9 cellular contexts compared by ENCODE assay signal in genomic region chr6:31551371-31551770, GRCh38. TPM values are rescaled to one million over a fixed set of nuclear protein-coding genes. Genes with fewer than 3 reads are reported as not detected.
A peak's percentile ranks its signal among the peaks of the same experiment; 100 is the strongest.
DNase-seq lines count a peak whose midpoint lies in the region; ATAC-seq, FAIRE-seq and TF ChIP-seq lines count a peak whose summit lies in the region.
"Not testable (repeated sequence)": the region's sequence is repeated elsewhere in the genome, so short reads cannot be mapped to it uniquely, and the experiment has no call there.
"Had no signal": no experiment of that assay in that cellular context is flagged by ENCODE, and none has a peak within 500 bp of the region (broad histone marks: within the 10 kb centered on the region; RNA-seq: fewer than 3 reads in every experiment).

No MANE protein-coding gene starts in this region.

- POLR2A ChIA-PET in HepG2 (lab: Yijun Ruan, JAX): interaction anchor here (1.2 kb wide), 1 partner anchor 100 kb away, joined by 3 read pairs; no protein-coding TSS in a partner anchor

- not testable (repeated sequence) for H3K27ac ChIP-seq in HepG2 (ENCODE audit: extremely low read length, insufficient read depth, low read length)

- H3K36me3 ChIP-seq in HepG2 (replicated peaks in 1 of 2; ENCODE audit: control insufficient read depth in 1 of 2, insufficient read depth in 2 of 2, low read length in 2 of 2): peaks cover 6 to 26% of the 10 kb centered on the region in 2 experiments

- not testable (repeated sequence) for TF ChIP-seq EP300 in HepG2 (IDR thresholded peaks at IDR 0.05; ENCODE audit: low read depth in 2 of 2, low read length in 2 of 2); HepG2 (CRISPR knock-in tag; IDR thresholded peaks at IDR 0.05; ENCODE audit: borderline replicate concordance)

- intact Hi-C loops in activated T-helper 2 cell treated with anti-CD3 and anti-CD28 coated beads, Interferon-gamma antibody, Interleukin-2, Interleukin-4, amounts not matched to agents 10 μg/mL and 5 μg/mL and 100 μg/mL, durations not matched to agents 14 hours and 24 hours and 36 hours (cut with micrococcal nuclease): loop anchor here (1.0 kb wide), 2 partner anchors 30 to 47 kb away; no protein-coding TSS in a partner anchor
- intact Hi-C loops in HepG2 (cut with micrococcal nuclease; ENCODE audit: unreplicated experiment): loop anchor here (1.0 kb wide), 1 partner anchor 46 kb away; no protein-coding TSS in a partner anchor

- not testable (repeated sequence) for BruUV-seq in HepG2 (replicated peaks; lab: Mats Ljungman, UMichigan)

- not testable (repeated sequence) for H3K4me3 ChIP-seq in HepG2 (replicated peaks in 1 of 3; ENCODE audit: insufficient read depth in 1 of 3, low read depth in 2 of 3, low read length in 3 of 3)

- not testable (repeated sequence) for TF ChIP-seq POLR2A in HepG2 (IDR thresholded peaks at IDR 0.05; ENCODE audit: insufficient read depth in 1 of 2, low read depth in 2 of 2, low read length in 2 of 2)

- not testable (repeated sequence) for H3K27ac Mint-ChIP-seq in T-helper 2 cell treated with Interferon-gamma antibody and Interleukin-4, amounts not matched to agents 5 μg/mL and 100 μg/mL, for 36 hours; activated T-helper 2 cell treated with anti-CD3 and anti-CD28 coated beads, Interferon-gamma antibody, Interleukin-2, Interleukin-4, amounts not matched to agents 10 μg/mL and 5 μg/mL and 100 μg/mL, durations not matched to agents 14 hours and 24 hours and 36 hours; effector memory CD8-positive, alpha-beta T cell

- WGBS in HepG2 (ENCODE audit: low lambda C conversion rate): 96% methylated on average over 5 of the region's 5 CpGs

- H3K4me1 Mint-ChIP-seq in T-helper 2 cell treated with Interferon-gamma antibody and Interleukin-4, amounts not matched to agents 5 μg/mL and 100 μg/mL, for 36 hours (ENCODE audit: low read depth): peaks cover 30% of the 10 kb centered on the region
- peaks cover 25% of the 10 kb centered on the region for H3K4me1 Mint-ChIP-seq in activated T-helper 2 cell treated with anti-CD3 and anti-CD28 coated beads, Interferon-gamma antibody, Interleukin-2, Interleukin-4, amounts not matched to agents 10 μg/mL and 5 μg/mL and 100 μg/mL, durations not matched to agents 14 hours and 24 hours and 36 hours (ENCODE audit: low read depth)
- H3K4me1 Mint-ChIP-seq in effector memory CD8-positive, alpha-beta T cell (ENCODE audit: low read depth in 2 of 2): peaks cover 19 to 28% of the 10 kb centered on the region in 2 donors

- not testable (repeated sequence) for H3K27me3 ChIP-seq in HepG2 (ENCODE audit: control insufficient read depth in 1 of 2, insufficient read depth in 2 of 2, low read length in 2 of 2)

- DNase-seq in Ammon's horn (ENCODE audit: low spot score) (peak; percentile 73), GM13976 (ENCODE audit: low spot score) (peak; percentile 69), NCI-H2227 (lab: John Stamatoyannopoulos, UW; ENCODE audit: unreplicated experiment) (peak; percentile 30)
- peak; percentile 51 for DNase-seq in T-helper 2 cell treated with Interferon-gamma antibody and Interleukin-4, amounts not matched to agents 5 μg/mL and 100 μg/mL, for 36 hours (ENCODE audit: low spot score)
- peak; percentile 51 for DNase-seq in activated T-helper 2 cell treated with anti-CD3 and anti-CD28 coated beads, Interferon-gamma antibody, Interleukin-2, Interleukin-4, amounts not matched to agents 10 μg/mL and 5 μg/mL and 100 μg/mL, durations not matched to agents 14 hours and 24 hours and 36 hours (ENCODE audit: low spot score)
- DNase-seq in effector memory CD8-positive, alpha-beta T cell: peak; percentile 57 to 65 (median 58)
- not testable (repeated sequence) for DNase-seq in HepG2 (ENCODE audit: low spot score)
- peak; percentile 66 for DNase-seq in stimulated activated CD4-positive, alpha-beta T cell treated with anti-CD3 and anti-CD28 coated beads, Interleukin-1b, Interleukin-23, amount 100 ng/mL, for 48 hours

- peaks cover 17% of the 10 kb centered on the region for H3K36me3 Mint-ChIP-seq in T-helper 2 cell treated with Interferon-gamma antibody and Interleukin-4, amounts not matched to agents 5 μg/mL and 100 μg/mL, for 36 hours (ENCODE audit: low read depth)
- H3K36me3 Mint-ChIP-seq in activated T-helper 2 cell treated with anti-CD3 and anti-CD28 coated beads, Interferon-gamma antibody, Interleukin-2, Interleukin-4, amounts not matched to agents 10 μg/mL and 5 μg/mL and 100 μg/mL, durations not matched to agents 14 hours and 24 hours and 36 hours (ENCODE audit: low read depth): peaks cover 25% of the 10 kb centered on the region
- H3K36me3 Mint-ChIP-seq in effector memory CD8-positive, alpha-beta T cell (ENCODE audit: insufficient read depth): peaks cover 16% of the 10 kb centered on the region

- H3K9me3 Mint-ChIP-seq in T-helper 2 cell treated with Interferon-gamma antibody and Interleukin-4, amounts not matched to agents 5 μg/mL and 100 μg/mL, for 36 hours; activated T-helper 2 cell treated with anti-CD3 and anti-CD28 coated beads, Interferon-gamma antibody, Interleukin-2, Interleukin-4, amounts not matched to agents 10 μg/mL and 5 μg/mL and 100 μg/mL, durations not matched to agents 14 hours and 24 hours and 36 hours; effector memory CD8-positive, alpha-beta T cell: not testable (repeated sequence)

- not testable (repeated sequence) for H3K9ac ChIP-seq in HepG2 (ENCODE audit: insufficient read depth, low read depth, low read length)

- H3K79me2 ChIP-seq in HepG2 (ENCODE audit: insufficient read depth, low read length): not testable (repeated sequence)

- peaks cover 22% of the 10 kb centered on the region for H3K4me1 ChIP-seq in HepG2 (ENCODE audit: insufficient read depth, low read length)

- peak; percentile 84 for TF ChIP-seq CTCF in GM13976 (IDR thresholded peaks at IDR 0.05; ENCODE audit: borderline replicate concordance, control extremely low read depth, extremely low read depth, insufficient read depth, missing control alignments)
- TF ChIP-seq CTCF in HepG2 (CRISPR knock-in tag; IDR thresholded peaks at IDR 0.05): peak; percentile 73

- not testable (repeated sequence) for H2AFZ ChIP-seq in HepG2 (ENCODE audit: low read length)

- not testable (repeated sequence) for H3K4me2 ChIP-seq in HepG2 (ENCODE audit: low read depth, low read length)

- in situ Hi-C loops in GM13976 (cut with MboI; ENCODE audit: low sequenced_read_pairs, unreplicated experiment); HepG2 (cut with HindIII; ENCODE audit: extremely low pct_ligation_motif_present, low pct_unique_long_range_greater_than_20kb): not testable (repeated sequence)

- CTCF ChIA-PET in HepG2 (lab: Yijun Ruan, JAX; ENCODE audit: low intra/inter-chr PET ratio, low total read pairs): interaction anchor here (0.9 to 1.3 kb wide), 3 partner anchors 30 to 47 kb away, joined by 4 to 9 read pairs (median 5); no protein-coding TSS in a partner anchor

- FAIRE-seq in HepG2 (lab: Jason Lieb, UNC): not testable (repeated sequence)

- H3K9me3 ChIP-seq in HepG2 (ENCODE audit: low read length): not testable (repeated sequence)

- 0 out of 2 replicates have a peak, but pooled peaks have one; percentile 36 for TF ChIP-seq RAD21 in HepG2 (CRISPR knock-in tag; IDR thresholded peaks at IDR 0.05)

- H3K27me3 Mint-ChIP-seq in T-helper 2 cell treated with Interferon-gamma antibody and Interleukin-4, amounts not matched to agents 5 μg/mL and 100 μg/mL, for 36 hours (ENCODE audit: low read depth); activated T-helper 2 cell treated with anti-CD3 and anti-CD28 coated beads, Interferon-gamma antibody, Interleukin-2, Interleukin-4, amounts not matched to agents 10 μg/mL and 5 μg/mL and 100 μg/mL, durations not matched to agents 14 hours and 24 hours and 36 hours (ENCODE audit: low read depth); effector memory CD8-positive, alpha-beta T cell: not testable (repeated sequence)

- H3K4me3 Mint-ChIP-seq in T-helper 2 cell treated with Interferon-gamma antibody and Interleukin-4, amounts not matched to agents 5 μg/mL and 100 μg/mL, for 36 hours: peak overlapping the region; percentile 49
- H3K4me3 Mint-ChIP-seq in activated T-helper 2 cell treated with anti-CD3 and anti-CD28 coated beads, Interferon-gamma antibody, Interleukin-2, Interleukin-4, amounts not matched to agents 10 μg/mL and 5 μg/mL and 100 μg/mL, durations not matched to agents 14 hours and 24 hours and 36 hours (ENCODE audit: low read depth); effector memory CD8-positive, alpha-beta T cell: not testable (repeated sequence)

- H4K20me1 ChIP-seq in HepG2 (ENCODE audit: insufficient read depth, low read length): not testable (repeated sequence)

- ATAC-seq in effector memory CD8-positive, alpha-beta T cell (replicated peaks): peak; percentile 12
- not testable (repeated sequence) for ATAC-seq in HepG2

RNA-seq across cellular contexts. Expression of gene NFKBIL1, which starts 4.0 kb away (rescaled TPM):
- total RNA-seq in activated T-helper 2 cell treated with anti-CD3 and anti-CD28 coated beads, Interferon-gamma antibody, Interleukin-2, Interleukin-4, amounts not matched to agents 10 μg/mL and 5 μg/mL and 100 μg/mL, durations not matched to agents 14 hours and 24 hours and 36 hours: 15.7 and 17.6 TPM in 2 replicates
- 13.9 and 19.5 TPM in 2 replicates for total RNA-seq in HepG2 (2016; rRNA removed; fragmentation: Illumina TruSeq; extraction: Trizol)
- 18.2 and 19.6 TPM in 2 replicates for total RNA-seq in HepG2 (2016; cell fraction: cytosol; rRNA removed; fragmentation: Illumina TruSeq; extraction: Trizol; ENCODE audit: low read depth)
- 16.9 and 19.7 TPM in 2 replicates for total RNA-seq in HepG2 (2016; cell fraction: insoluble cytoplasmic fraction; rRNA removed; fragmentation: Illumina TruSeq; extraction: Trizol)
- total RNA-seq in HepG2 (2016; cell fraction: membrane; rRNA removed; fragmentation: Illumina TruSeq; extraction: Trizol): 24.8 and 27.5 TPM in 2 replicates
- total RNA-seq in HepG2 (2016; cell fraction: nucleus; rRNA removed; fragmentation: Illumina TruSeq; extraction: Trizol): 11.6 and 12.4 TPM in 2 replicates
- 9.7 and 13.7 TPM in 2 replicates for polyA plus RNA-seq in HepG2 (2011; rRNA removed)
- polyA plus RNA-seq in HepG2 (2011; cell fraction: cytosol; rRNA removed): 13.1 and 20.6 TPM in 2 replicates
- polyA plus RNA-seq in HepG2 (2011; cell fraction: nucleus; rRNA removed): 18.8 and 23.1 TPM in 2 replicates
- 11.6 and 15.0 TPM in 2 replicates for polyA plus RNA-seq in HepG2 (2012)
- 19.6 and 20.1 TPM in 2 replicates for polyA plus RNA-seq in HepG2 (2016; cell fraction: cytosol; fragmentation: Illumina TruSeq; extraction: Trizol; ENCODE audit: low read depth)
- polyA plus RNA-seq in HepG2 (2016; cell fraction: insoluble cytoplasmic fraction; fragmentation: Illumina TruSeq; extraction: Trizol; ENCODE audit: low read depth): 16.2 and 18.3 TPM in 2 replicates
- polyA plus RNA-seq in HepG2 (2016; cell fraction: membrane; fragmentation: Illumina TruSeq; extraction: Trizol; ENCODE audit: low read depth): 21.4 and 23.3 TPM in 2 replicates
- 16.4 and 17.5 TPM in 2 replicates for polyA plus RNA-seq in HepG2 (2016; cell fraction: nucleus; fragmentation: Illumina TruSeq; extraction: Trizol; ENCODE audit: insufficient read depth, low read depth)
- polyA minus RNA-seq in HepG2 (2011; rRNA and poly(A)+ RNA removed; ENCODE audit: low replicate concordance): 7.5 and 37.6 TPM in 2 replicates
- 9.1 and 9.4 TPM in 2 replicates for polyA minus RNA-seq in HepG2 (2011; cell fraction: cytosol; rRNA and poly(A)+ RNA removed)
- polyA minus RNA-seq in HepG2 (2011; cell fraction: nucleus; rRNA and poly(A)+ RNA removed): 8.3 and 8.9 TPM in 2 replicates

RNA-seq across cellular contexts. Expression of gene ATP6V1G2, which starts 5.0 kb away (rescaled TPM):
- 0.69 and 0.82 TPM in 2 replicates for total RNA-seq in activated T-helper 2 cell treated with anti-CD3 and anti-CD28 coated beads, Interferon-gamma antibody, Interleukin-2, Interleukin-4, amounts not matched to agents 10 μg/mL and 5 μg/mL and 100 μg/mL, durations not matched to agents 14 hours and 24 hours and 36 hours
- 0.27 TPM in 1 of 2 replicates, not detected in the other for total RNA-seq in HepG2 (2016; rRNA removed; fragmentation: Illumina TruSeq; extraction: Trizol)
- not detected in 2 replicates for total RNA-seq in HepG2 (2016; cell fraction: cytosol; rRNA removed; fragmentation: Illumina TruSeq; extraction: Trizol; ENCODE audit: low read depth)
- 0.25 and 0.35 TPM in 2 replicates for total RNA-seq in HepG2 (2016; cell fraction: insoluble cytoplasmic fraction; rRNA removed; fragmentation: Illumina TruSeq; extraction: Trizol)
- 0.15 TPM in 1 of 2 replicates, not detected in the other for total RNA-seq in HepG2 (2016; cell fraction: membrane; rRNA removed; fragmentation: Illumina TruSeq; extraction: Trizol)
- total RNA-seq in HepG2 (2016; cell fraction: nucleus; rRNA removed; fragmentation: Illumina TruSeq; extraction: Trizol): 0.50 TPM in 1 of 2 replicates, not detected in the other
- 0.83 and 1.2 TPM in 2 replicates for polyA plus RNA-seq in HepG2 (2011; rRNA removed)
- 0.35 and 0.47 TPM in 2 replicates for polyA plus RNA-seq in HepG2 (2011; cell fraction: cytosol; rRNA removed)
- polyA plus RNA-seq in HepG2 (2011; cell fraction: nucleus; rRNA removed): 1.1 and 2.1 TPM in 2 replicates
- polyA plus RNA-seq in HepG2 (2012): 0.87 and 1.0 TPM in 2 replicates
- polyA plus RNA-seq in HepG2 (2016; cell fraction: cytosol; fragmentation: Illumina TruSeq; extraction: Trizol; ENCODE audit: low read depth): 0.10 and 0.18 TPM in 2 replicates
- 0.52 and 0.60 TPM in 2 replicates for polyA plus RNA-seq in HepG2 (2016; cell fraction: insoluble cytoplasmic fraction; fragmentation: Illumina TruSeq; extraction: Trizol; ENCODE audit: low read depth)
- polyA plus RNA-seq in HepG2 (2016; cell fraction: membrane; fragmentation: Illumina TruSeq; extraction: Trizol; ENCODE audit: low read depth): 0.19 and 0.40 TPM in 2 replicates
- 0.81 and 0.89 TPM in 2 replicates for polyA plus RNA-seq in HepG2 (2016; cell fraction: nucleus; fragmentation: Illumina TruSeq; extraction: Trizol; ENCODE audit: insufficient read depth, low read depth)
- polyA minus RNA-seq in HepG2 (2011; rRNA and poly(A)+ RNA removed; ENCODE audit: low replicate concordance): 0.19 TPM in 1 of 2 replicates, not detected in the other
- polyA minus RNA-seq in HepG2 (2011; cell fraction: cytosol; rRNA and poly(A)+ RNA removed): not detected in 2 replicates
- 0.52 and 1.2 TPM in 2 replicates for polyA minus RNA-seq in HepG2 (2011; cell fraction: nucleus; rRNA and poly(A)+ RNA removed)

RNA-seq across cellular contexts. Expression of gene DDX39B, which starts 9.6 kb away (rescaled TPM):
- 579 and 583 TPM in 2 replicates for total RNA-seq in activated T-helper 2 cell treated with anti-CD3 and anti-CD28 coated beads, Interferon-gamma antibody, Interleukin-2, Interleukin-4, amounts not matched to agents 10 μg/mL and 5 μg/mL and 100 μg/mL, durations not matched to agents 14 hours and 24 hours and 36 hours
- total RNA-seq in HepG2 (2016; rRNA removed; fragmentation: Illumina TruSeq; extraction: Trizol): 570 and 737 TPM in 2 replicates
- total RNA-seq in HepG2 (2016; cell fraction: cytosol; rRNA removed; fragmentation: Illumina TruSeq; extraction: Trizol; ENCODE audit: low read depth): 100 and 118 TPM in 2 replicates
- total RNA-seq in HepG2 (2016; cell fraction: insoluble cytoplasmic fraction; rRNA removed; fragmentation: Illumina TruSeq; extraction: Trizol): 551 and 741 TPM in 2 replicates
- 185 and 202 TPM in 2 replicates for total RNA-seq in HepG2 (2016; cell fraction: membrane; rRNA removed; fragmentation: Illumina TruSeq; extraction: Trizol)
- 358 and 385 TPM in 2 replicates for total RNA-seq in HepG2 (2016; cell fraction: nucleus; rRNA removed; fragmentation: Illumina TruSeq; extraction: Trizol)
- 650 and 678 TPM in 2 replicates for polyA plus RNA-seq in HepG2 (2011; rRNA removed)
- polyA plus RNA-seq in HepG2 (2011; cell fraction: cytosol; rRNA removed): 412 and 551 TPM in 2 replicates
- 1,695 and 1,727 TPM in 2 replicates for polyA plus RNA-seq in HepG2 (2011; cell fraction: nucleus; rRNA removed)
- polyA plus RNA-seq in HepG2 (2012): 442 and 447 TPM in 2 replicates
- polyA plus RNA-seq in HepG2 (2016; cell fraction: cytosol; fragmentation: Illumina TruSeq; extraction: Trizol; ENCODE audit: low read depth): 114 and 121 TPM in 2 replicates
- polyA plus RNA-seq in HepG2 (2016; cell fraction: insoluble cytoplasmic fraction; fragmentation: Illumina TruSeq; extraction: Trizol; ENCODE audit: low read depth): 480 and 493 TPM in 2 replicates
- 169 and 185 TPM in 2 replicates for polyA plus RNA-seq in HepG2 (2016; cell fraction: membrane; fragmentation: Illumina TruSeq; extraction: Trizol; ENCODE audit: low read depth)
- polyA plus RNA-seq in HepG2 (2016; cell fraction: nucleus; fragmentation: Illumina TruSeq; extraction: Trizol; ENCODE audit: insufficient read depth, low read depth): 1,220 and 1,229 TPM in 2 replicates
- 1,218 and 1,293 TPM in 2 replicates for polyA minus RNA-seq in HepG2 (2011; rRNA and poly(A)+ RNA removed; ENCODE audit: low replicate concordance)
- 205 and 230 TPM in 2 replicates for polyA minus RNA-seq in HepG2 (2011; cell fraction: cytosol; rRNA and poly(A)+ RNA removed)
- 632 and 651 TPM in 2 replicates for polyA minus RNA-seq in HepG2 (2011; cell fraction: nucleus; rRNA and poly(A)+ RNA removed)

RNA-seq across cellular contexts. Expression of gene LTA, which starts 20.7 kb away (rescaled TPM):
- 293 and 308 TPM in 2 replicates for total RNA-seq in activated T-helper 2 cell treated with anti-CD3 and anti-CD28 coated beads, Interferon-gamma antibody, Interleukin-2, Interleukin-4, amounts not matched to agents 10 μg/mL and 5 μg/mL and 100 μg/mL, durations not matched to agents 14 hours and 24 hours and 36 hours
- total RNA-seq in HepG2 (2016; rRNA removed; fragmentation: Illumina TruSeq; extraction: Trizol): not detected in 2 replicates
- total RNA-seq in HepG2 (2016; cell fraction: cytosol; rRNA removed; fragmentation: Illumina TruSeq; extraction: Trizol; ENCODE audit: low read depth): not detected in 2 replicates
- total RNA-seq in HepG2 (2016; cell fraction: insoluble cytoplasmic fraction; rRNA removed; fragmentation: Illumina TruSeq; extraction: Trizol): not detected in 2 replicates
- not detected in 2 replicates for total RNA-seq in HepG2 (2016; cell fraction: membrane; rRNA removed; fragmentation: Illumina TruSeq; extraction: Trizol)
- not detected in 2 replicates for total RNA-seq in HepG2 (2016; cell fraction: nucleus; rRNA removed; fragmentation: Illumina TruSeq; extraction: Trizol)
- polyA plus RNA-seq in HepG2 (2011; rRNA removed): 0.09 TPM in 1 of 2 replicates, not detected in the other
- polyA plus RNA-seq in HepG2 (2011; cell fraction: cytosol; rRNA removed): 0.04 TPM in 1 of 2 replicates, not detected in the other
- 0.09 TPM in 1 of 2 replicates, not detected in the other for polyA plus RNA-seq in HepG2 (2011; cell fraction: nucleus; rRNA removed)
- 0.09 TPM in 1 of 2 replicates, not detected in the other for polyA plus RNA-seq in HepG2 (2012)
- polyA plus RNA-seq in HepG2 (2016; cell fraction: cytosol; fragmentation: Illumina TruSeq; extraction: Trizol; ENCODE audit: low read depth): not detected in 2 replicates
- polyA plus RNA-seq in HepG2 (2016; cell fraction: insoluble cytoplasmic fraction; fragmentation: Illumina TruSeq; extraction: Trizol; ENCODE audit: low read depth): not detected in 2 replicates
- not detected in 2 replicates for polyA plus RNA-seq in HepG2 (2016; cell fraction: membrane; fragmentation: Illumina TruSeq; extraction: Trizol; ENCODE audit: low read depth)
- not detected in 2 replicates for polyA plus RNA-seq in HepG2 (2016; cell fraction: nucleus; fragmentation: Illumina TruSeq; extraction: Trizol; ENCODE audit: insufficient read depth, low read depth)
- polyA minus RNA-seq in HepG2 (2011; rRNA and poly(A)+ RNA removed; ENCODE audit: low replicate concordance): not detected in 2 replicates
- polyA minus RNA-seq in HepG2 (2011; cell fraction: cytosol; rRNA and poly(A)+ RNA removed): not detected in 2 replicates
- polyA minus RNA-seq in HepG2 (2011; cell fraction: nucleus; rRNA and poly(A)+ RNA removed): not detected in 2 replicates
- total RNA-seq: cerebellum had no signal

RNA-seq across cellular contexts. Expression of gene MCCD1, which starts 22.6 kb away (rescaled TPM):
- total RNA-seq in activated T-helper 2 cell treated with anti-CD3 and anti-CD28 coated beads, Interferon-gamma antibody, Interleukin-2, Interleukin-4, amounts not matched to agents 10 μg/mL and 5 μg/mL and 100 μg/mL, durations not matched to agents 14 hours and 24 hours and 36 hours: not detected in 2 replicates
- total RNA-seq in HepG2 (2016; rRNA removed; fragmentation: Illumina TruSeq; extraction: Trizol): 0.15 and 0.36 TPM in 2 replicates
- total RNA-seq in HepG2 (2016; cell fraction: cytosol; rRNA removed; fragmentation: Illumina TruSeq; extraction: Trizol; ENCODE audit: low read depth): 0.26 TPM in 1 of 2 replicates, not detected in the other
- total RNA-seq in HepG2 (2016; cell fraction: insoluble cytoplasmic fraction; rRNA removed; fragmentation: Illumina TruSeq; extraction: Trizol): 0.19 TPM in 1 of 2 replicates, not detected in the other
- total RNA-seq in HepG2 (2016; cell fraction: membrane; rRNA removed; fragmentation: Illumina TruSeq; extraction: Trizol): 0.19 and 0.38 TPM in 2 replicates
- 0.43 TPM in 1 of 2 replicates, not detected in the other for total RNA-seq in HepG2 (2016; cell fraction: nucleus; rRNA removed; fragmentation: Illumina TruSeq; extraction: Trizol)
- polyA plus RNA-seq in HepG2 (2011; rRNA removed): 0.09 TPM in 1 of 2 replicates, not detected in the other
- 0.06 and 0.09 TPM in 2 replicates for polyA plus RNA-seq in HepG2 (2011; cell fraction: cytosol; rRNA removed)
- polyA plus RNA-seq in HepG2 (2011; cell fraction: nucleus; rRNA removed): not detected in 2 replicates
- polyA plus RNA-seq in HepG2 (2012): 0.25 and 0.28 TPM in 2 replicates
- 0.18 and 0.33 TPM in 2 replicates for polyA plus RNA-seq in HepG2 (2016; cell fraction: cytosol; fragmentation: Illumina TruSeq; extraction: Trizol; ENCODE audit: low read depth)
- 0.26 TPM in 1 of 2 replicates, not detected in the other for polyA plus RNA-seq in HepG2 (2016; cell fraction: insoluble cytoplasmic fraction; fragmentation: Illumina TruSeq; extraction: Trizol; ENCODE audit: low read depth)
- polyA plus RNA-seq in HepG2 (2016; cell fraction: membrane; fragmentation: Illumina TruSeq; extraction: Trizol; ENCODE audit: low read depth): 0.21 and 0.24 TPM in 2 replicates
- polyA plus RNA-seq in HepG2 (2016; cell fraction: nucleus; fragmentation: Illumina TruSeq; extraction: Trizol; ENCODE audit: insufficient read depth, low read depth): 0.53 and 0.71 TPM in 2 replicates
- 0.48 TPM in 1 of 2 replicates, not detected in the other for polyA minus RNA-seq in HepG2 (2011; rRNA and poly(A)+ RNA removed; ENCODE audit: low replicate concordance)
- not detected in 2 replicates for polyA minus RNA-seq in HepG2 (2011; cell fraction: cytosol; rRNA and poly(A)+ RNA removed)
- not detected in 2 replicates for polyA minus RNA-seq in HepG2 (2011; cell fraction: nucleus; rRNA and poly(A)+ RNA removed)
- total RNA-seq: cerebellum had no signal
